1 cellular context compared by ENCODE assay signal in the genomic region with DNA sequence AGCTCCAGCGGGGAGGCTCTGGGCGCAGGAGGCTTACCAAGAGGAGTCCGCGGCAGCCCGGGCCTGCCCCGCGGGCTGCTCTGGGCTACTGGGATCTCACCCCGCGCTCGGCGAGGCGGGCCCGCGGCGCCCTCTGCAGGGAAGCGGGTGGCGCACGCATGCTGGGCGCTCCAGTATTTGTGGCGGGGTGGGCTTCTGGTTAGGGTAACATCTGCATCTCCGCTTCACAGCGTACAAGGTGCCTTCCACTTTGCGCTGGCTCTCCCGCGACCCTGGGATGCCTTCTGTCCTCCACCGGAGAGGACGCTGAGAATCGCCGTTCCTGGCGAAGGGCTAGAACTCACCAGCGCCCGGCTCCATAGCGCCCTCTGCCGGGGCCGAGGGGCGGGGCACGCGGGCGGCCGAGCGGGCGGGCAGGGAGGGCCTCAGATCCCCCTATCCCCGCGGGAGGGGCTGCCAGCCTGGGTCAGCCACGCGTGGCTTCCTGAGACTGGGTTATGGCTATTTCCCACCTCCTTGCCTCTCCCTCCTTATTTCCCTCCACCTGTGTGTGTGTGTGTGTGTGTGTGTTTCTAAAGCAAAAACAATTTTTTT.
A peak's percentile ranks its signal among the peaks of the same experiment; 100 is the strongest.
TF ChIP-seq lines count a peak whose summit lies in the region.

No MANE protein-coding gene starts in this region.

TF ChIP-seq in K562, 482 proteins besides CTCF, POLR2A, EP300 and RAD21 (continued from another document and continues in another):
- TF ChIP-seq, protein P1, sequence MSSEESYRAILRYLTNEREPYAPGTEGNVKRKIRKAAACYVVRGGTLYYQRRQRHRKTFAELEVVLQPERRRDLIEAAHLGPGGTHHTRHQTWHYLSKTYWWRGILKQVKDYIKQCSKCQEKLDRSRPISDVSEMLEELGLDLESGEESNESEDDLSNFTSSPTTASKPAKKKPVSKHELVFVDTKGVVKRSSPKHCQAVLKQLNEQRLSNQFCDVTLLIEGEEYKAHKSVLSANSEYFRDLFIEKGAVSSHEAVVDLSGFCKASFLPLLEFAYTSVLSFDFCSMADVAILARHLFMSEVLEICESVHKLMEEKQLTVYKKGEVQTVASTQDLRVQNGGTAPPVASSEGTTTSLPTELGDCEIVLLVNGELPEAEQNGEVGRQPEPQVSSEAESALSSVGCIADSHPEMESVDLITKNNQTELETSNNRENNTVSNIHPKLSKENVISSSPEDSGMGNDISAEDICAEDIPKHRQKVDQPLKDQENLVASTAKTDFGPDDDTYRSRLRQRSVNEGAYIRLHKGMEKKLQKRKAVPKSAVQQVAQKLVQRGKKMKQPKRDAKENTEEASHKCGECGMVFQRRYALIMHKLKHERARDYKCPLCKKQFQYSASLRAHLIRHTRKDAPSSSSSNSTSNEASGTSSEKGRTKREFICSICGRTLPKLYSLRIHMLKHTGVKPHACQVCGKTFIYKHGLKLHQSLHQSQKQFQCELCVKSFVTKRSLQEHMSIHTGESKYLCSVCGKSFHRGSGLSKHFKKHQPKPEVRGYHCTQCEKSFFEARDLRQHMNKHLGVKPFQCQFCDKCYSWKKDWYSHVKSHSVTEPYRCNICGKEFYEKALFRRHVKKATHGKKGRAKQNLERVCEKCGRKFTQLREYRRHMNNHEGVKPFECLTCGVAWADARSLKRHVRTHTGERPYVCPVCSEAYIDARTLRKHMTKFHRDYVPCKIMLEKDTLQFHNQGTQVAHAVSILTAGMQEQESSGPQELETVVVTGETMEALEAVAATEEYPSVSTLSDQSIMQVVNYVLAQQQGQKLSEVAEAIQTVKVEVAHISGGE (CRISPR knock-in tag; IDR thresholded peaks at IDR 0.05) = no peak
- TF ChIP-seq, protein P2, sequence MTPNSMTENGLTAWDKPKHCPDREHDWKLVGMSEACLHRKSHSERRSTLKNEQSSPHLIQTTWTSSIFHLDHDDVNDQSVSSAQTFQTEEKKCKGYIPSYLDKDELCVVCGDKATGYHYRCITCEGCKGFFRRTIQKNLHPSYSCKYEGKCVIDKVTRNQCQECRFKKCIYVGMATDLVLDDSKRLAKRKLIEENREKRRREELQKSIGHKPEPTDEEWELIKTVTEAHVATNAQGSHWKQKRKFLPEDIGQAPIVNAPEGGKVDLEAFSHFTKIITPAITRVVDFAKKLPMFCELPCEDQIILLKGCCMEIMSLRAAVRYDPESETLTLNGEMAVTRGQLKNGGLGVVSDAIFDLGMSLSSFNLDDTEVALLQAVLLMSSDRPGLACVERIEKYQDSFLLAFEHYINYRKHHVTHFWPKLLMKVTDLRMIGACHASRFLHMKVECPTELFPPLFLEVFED (CRISPR knock-in tag; conservative IDR thresholded peaks at IDR 0.05) = no peak
- peak; percentile 85 for TF ChIP-seq RBFOX2 (IDR thresholded peaks at IDR 0.05; ENCODE audit: low read depth, low read length)
- TF ChIP-seq CREB1 (IDR thresholded peaks at IDR 0.05) = no peak; the same call in 1 of the 2 replicates
- peak; percentile 25; the same call in 1 of the 2 replicates for TF ChIP-seq CREB1 (CRISPR knock-in tag; IDR thresholded peaks at IDR 0.05)
- TF ChIP-seq, protein P3, sequence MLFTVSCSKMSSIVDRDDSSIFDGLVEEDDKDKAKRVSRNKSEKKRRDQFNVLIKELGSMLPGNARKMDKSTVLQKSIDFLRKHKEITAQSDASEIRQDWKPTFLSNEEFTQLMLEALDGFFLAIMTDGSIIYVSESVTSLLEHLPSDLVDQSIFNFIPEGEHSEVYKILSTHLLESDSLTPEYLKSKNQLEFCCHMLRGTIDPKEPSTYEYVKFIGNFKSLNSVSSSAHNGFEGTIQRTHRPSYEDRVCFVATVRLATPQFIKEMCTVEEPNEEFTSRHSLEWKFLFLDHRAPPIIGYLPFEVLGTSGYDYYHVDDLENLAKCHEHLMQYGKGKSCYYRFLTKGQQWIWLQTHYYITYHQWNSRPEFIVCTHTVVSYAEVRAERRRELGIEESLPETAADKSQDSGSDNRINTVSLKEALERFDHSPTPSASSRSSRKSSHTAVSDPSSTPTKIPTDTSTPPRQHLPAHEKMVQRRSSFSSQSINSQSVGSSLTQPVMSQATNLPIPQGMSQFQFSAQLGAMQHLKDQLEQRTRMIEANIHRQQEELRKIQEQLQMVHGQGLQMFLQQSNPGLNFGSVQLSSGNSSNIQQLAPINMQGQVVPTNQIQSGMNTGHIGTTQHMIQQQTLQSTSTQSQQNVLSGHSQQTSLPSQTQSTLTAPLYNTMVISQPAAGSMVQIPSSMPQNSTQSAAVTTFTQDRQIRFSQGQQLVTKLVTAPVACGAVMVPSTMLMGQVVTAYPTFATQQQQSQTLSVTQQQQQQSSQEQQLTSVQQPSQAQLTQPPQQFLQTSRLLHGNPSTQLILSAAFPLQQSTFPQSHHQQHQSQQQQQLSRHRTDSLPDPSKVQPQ (CRISPR knock-in tag; IDR thresholded peaks at IDR 0.05; ENCODE audit: borderline replicate concordance) = no peak
- TF ChIP-seq SMC3 (conservative IDR thresholded peaks at IDR 0.05; ENCODE audit: insufficient read depth, low read depth, low read length) = peak; percentile 50; the same call in 1 of the 2 replicates
- TF ChIP-seq PHB2 (IDR thresholded peaks at IDR 0.05; ENCODE audit: low read depth) = no peak
- TF ChIP-seq, protein P4, sequence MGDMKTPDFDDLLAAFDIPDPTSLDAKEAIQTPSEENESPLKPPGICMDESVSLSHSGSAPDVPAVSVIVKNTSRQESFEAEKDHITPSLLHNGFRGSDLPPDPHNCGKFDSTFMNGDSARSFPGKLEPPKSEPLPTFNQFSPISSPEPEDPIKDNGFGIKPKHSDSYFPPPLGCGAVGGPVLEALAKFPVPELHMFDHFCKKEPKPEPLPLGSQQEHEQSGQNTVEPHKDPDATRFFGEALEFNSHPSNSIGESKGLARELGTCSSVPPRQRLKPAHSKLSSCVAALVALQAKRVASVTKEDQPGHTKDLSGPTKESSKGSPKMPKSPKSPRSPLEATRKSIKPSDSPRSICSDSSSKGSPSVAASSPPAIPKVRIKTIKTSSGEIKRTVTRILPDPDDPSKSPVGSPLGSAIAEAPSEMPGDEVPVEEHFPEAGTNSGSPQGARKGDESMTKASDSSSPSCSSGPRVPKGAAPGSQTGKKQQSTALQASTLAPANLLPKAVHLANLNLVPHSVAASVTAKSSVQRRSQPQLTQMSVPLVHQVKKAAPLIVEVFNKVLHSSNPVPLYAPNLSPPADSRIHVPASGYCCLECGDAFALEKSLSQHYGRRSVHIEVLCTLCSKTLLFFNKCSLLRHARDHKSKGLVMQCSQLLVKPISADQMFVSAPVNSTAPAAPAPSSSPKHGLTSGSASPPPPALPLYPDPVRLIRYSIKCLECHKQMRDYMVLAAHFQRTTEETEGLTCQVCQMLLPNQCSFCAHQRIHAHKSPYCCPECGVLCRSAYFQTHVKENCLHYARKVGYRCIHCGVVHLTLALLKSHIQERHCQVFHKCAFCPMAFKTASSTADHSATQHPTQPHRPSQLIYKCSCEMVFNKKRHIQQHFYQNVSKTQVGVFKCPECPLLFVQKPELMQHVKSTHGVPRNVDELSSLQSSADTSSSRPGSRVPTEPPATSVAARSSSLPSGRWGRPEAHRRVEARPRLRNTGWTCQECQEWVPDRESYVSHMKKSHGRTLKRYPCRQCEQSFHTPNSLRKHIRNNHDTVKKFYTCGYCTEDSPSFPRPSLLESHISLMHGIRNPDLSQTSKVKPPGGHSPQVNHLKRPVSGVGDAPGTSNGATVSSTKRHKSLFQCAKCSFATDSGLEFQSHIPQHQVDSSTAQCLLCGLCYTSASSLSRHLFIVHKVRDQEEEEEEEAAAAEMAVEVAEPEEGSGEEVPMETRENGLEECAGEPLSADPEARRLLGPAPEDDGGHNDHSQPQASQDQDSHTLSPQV (IDR thresholded peaks at IDR 0.05) = 0 out of 2 replicates have a peak, but pooled peaks have one; percentile 71
- TF ChIP-seq CREM (IDR thresholded peaks at IDR 0.05; ENCODE audit: low read depth) = 0 out of 2 replicates have a peak, but pooled peaks have one; percentile 28
- TF ChIP-seq JUN (IDR thresholded peaks at IDR 0.05; ENCODE audit: borderline replicate concordance, low read depth, low read length) = no peak
- TF ChIP-seq JUN (CRISPR knock-in tag; IDR thresholded peaks at IDR 0.05; ENCODE audit: borderline replicate concordance) = no peak; the same call in 1 of the 2 replicates
- 0 out of 2 replicates have a peak, but pooled peaks have one; percentile 64 for TF ChIP-seq ZNF282 (CRISPR knock-in tag; IDR thresholded peaks at IDR 0.05)
- TF ChIP-seq, protein P5, sequence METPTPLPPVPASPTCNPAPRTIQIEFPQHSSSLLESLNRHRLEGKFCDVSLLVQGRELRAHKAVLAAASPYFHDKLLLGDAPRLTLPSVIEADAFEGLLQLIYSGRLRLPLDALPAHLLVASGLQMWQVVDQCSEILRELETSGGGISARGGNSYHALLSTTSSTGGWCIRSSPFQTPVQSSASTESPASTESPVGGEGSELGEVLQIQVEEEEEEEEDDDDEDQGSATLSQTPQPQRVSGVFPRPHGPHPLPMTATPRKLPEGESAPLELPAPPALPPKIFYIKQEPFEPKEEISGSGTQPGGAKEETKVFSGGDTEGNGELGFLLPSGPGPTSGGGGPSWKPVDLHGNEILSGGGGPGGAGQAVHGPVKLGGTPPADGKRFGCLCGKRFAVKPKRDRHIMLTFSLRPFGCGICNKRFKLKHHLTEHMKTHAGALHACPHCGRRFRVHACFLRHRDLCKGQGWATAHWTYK (CRISPR knock-in tag; IDR thresholded peaks at IDR 0.05) = no peak
- no peak for TF ChIP-seq IFI16 (CRISPR knock-in tag; IDR thresholded peaks at IDR 0.05)
- peak; percentile 65; the same call in 1 of the 2 replicates for TF ChIP-seq TOE1 (IDR thresholded peaks at IDR 0.05; ENCODE audit: borderline replicate concordance)
- peak; percentile 76; the same call in 1 of the 2 replicates for TF ChIP-seq TOE1 (CRISPR knock-in tag; IDR thresholded peaks at IDR 0.05; ENCODE audit: borderline replicate concordance, low read depth)
- no peak for TF ChIP-seq KLF6 (CRISPR knock-in tag; IDR thresholded peaks at IDR 0.05; ENCODE audit: borderline replicate concordance)
- no peak for TF ChIP-seq ETV6 (IDR thresholded peaks at IDR 0.05; ENCODE audit: borderline replicate concordance in 1 of 2, low read depth in 2 of 2, low read length in 1 of 2)
- TF ChIP-seq ETV6 (CRISPR knock-in tag; IDR thresholded peaks at IDR 0.05; ENCODE audit: borderline replicate concordance) = no peak
- TF ChIP-seq, protein P6, sequence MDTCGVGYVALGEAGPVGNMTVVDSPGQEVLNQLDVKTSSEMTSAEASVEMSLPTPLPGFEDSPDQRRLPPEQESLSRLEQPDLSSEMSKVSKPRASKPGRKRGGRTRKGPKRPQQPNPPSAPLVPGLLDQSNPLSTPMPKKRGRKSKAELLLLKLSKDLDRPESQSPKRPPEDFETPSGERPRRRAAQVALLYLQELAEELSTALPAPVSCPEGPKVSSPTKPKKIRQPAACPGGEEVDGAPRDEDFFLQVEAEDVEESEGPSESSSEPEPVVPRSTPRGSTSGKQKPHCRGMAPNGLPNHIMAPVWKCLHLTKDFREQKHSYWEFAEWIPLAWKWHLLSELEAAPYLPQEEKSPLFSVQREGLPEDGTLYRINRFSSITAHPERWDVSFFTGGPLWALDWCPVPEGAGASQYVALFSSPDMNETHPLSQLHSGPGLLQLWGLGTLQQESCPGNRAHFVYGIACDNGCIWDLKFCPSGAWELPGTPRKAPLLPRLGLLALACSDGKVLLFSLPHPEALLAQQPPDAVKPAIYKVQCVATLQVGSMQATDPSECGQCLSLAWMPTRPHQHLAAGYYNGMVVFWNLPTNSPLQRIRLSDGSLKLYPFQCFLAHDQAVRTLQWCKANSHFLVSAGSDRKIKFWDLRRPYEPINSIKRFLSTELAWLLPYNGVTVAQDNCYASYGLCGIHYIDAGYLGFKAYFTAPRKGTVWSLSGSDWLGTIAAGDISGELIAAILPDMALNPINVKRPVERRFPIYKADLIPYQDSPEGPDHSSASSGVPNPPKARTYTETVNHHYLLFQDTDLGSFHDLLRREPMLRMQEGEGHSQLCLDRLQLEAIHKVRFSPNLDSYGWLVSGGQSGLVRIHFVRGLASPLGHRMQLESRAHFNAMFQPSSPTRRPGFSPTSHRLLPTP (IDR thresholded peaks at IDR 0.05; ENCODE audit: borderline replicate concordance, extremely low read depth, insufficient read length) = no peak
- TF ChIP-seq MCM3 (IDR thresholded peaks at IDR 0.05) = no peak
- no peak for TF ChIP-seq HDAC6 (IDR thresholded peaks at IDR 0.05; ENCODE audit: low read depth, low read length)
- no peak for TF ChIP-seq SRSF7 (optimal IDR thresholded peaks at IDR 0.05; ENCODE audit: low read depth, low read length)
- TF ChIP-seq, protein P7, sequence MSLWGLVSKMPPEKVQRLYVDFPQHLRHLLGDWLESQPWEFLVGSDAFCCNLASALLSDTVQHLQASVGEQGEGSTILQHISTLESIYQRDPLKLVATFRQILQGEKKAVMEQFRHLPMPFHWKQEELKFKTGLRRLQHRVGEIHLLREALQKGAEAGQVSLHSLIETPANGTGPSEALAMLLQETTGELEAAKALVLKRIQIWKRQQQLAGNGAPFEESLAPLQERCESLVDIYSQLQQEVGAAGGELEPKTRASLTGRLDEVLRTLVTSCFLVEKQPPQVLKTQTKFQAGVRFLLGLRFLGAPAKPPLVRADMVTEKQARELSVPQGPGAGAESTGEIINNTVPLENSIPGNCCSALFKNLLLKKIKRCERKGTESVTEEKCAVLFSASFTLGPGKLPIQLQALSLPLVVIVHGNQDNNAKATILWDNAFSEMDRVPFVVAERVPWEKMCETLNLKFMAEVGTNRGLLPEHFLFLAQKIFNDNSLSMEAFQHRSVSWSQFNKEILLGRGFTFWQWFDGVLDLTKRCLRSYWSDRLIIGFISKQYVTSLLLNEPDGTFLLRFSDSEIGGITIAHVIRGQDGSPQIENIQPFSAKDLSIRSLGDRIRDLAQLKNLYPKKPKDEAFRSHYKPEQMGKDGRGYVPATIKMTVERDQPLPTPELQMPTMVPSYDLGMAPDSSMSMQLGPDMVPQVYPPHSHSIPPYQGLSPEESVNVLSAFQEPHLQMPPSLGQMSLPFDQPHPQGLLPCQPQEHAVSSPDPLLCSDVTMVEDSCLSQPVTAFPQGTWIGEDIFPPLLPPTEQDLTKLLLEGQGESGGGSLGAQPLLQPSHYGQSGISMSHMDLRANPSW (CRISPR knock-in tag; IDR thresholded peaks at IDR 0.05) = no peak
- TF ChIP-seq, protein P8, sequence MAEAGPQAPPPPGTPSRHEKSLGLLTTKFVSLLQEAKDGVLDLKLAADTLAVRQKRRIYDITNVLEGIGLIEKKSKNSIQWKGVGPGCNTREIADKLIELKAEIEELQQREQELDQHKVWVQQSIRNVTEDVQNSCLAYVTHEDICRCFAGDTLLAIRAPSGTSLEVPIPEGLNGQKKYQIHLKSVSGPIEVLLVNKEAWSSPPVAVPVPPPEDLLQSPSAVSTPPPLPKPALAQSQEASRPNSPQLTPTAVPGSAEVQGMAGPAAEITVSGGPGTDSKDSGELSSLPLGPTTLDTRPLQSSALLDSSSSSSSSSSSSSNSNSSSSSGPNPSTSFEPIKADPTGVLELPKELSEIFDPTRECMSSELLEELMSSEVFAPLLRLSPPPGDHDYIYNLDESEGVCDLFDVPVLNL (CRISPR knock-in tag; IDR thresholded peaks at IDR 0.05; ENCODE audit: low read depth) = no peak
- peak; percentile 69 for TF ChIP-seq RBBP5 (IDR thresholded peaks at IDR 0.05; ENCODE audit: borderline replicate concordance, insufficient read depth, low read length, poor library complexity, severe bottlenecking)
- TF ChIP-seq, protein P9, sequence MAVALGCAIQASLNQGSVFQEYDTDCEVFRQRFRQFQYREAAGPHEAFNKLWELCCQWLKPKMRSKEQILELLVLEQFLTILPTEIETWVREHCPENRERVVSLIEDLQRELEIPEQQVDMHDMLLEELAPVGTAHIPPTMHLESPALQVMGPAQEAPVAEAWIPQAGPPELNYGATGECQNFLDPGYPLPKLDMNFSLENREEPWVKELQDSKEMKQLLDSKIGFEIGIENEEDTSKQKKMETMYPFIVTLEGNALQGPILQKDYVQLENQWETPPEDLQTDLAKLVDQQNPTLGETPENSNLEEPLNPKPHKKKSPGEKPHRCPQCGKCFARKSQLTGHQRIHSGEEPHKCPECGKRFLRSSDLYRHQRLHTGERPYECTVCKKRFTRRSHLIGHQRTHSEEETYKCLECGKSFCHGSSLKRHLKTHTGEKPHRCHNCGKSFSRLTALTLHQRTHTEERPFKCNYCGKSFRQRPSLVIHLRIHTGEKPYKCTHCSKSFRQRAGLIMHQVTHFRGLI (CRISPR knock-in tag; IDR thresholded peaks at IDR 0.05) = no peak
- TF ChIP-seq SETDB1 (IDR thresholded peaks at IDR 0.05; ENCODE audit: low read length) = no peak
- peak; percentile 92 for TF ChIP-seq CTBP1 (IDR thresholded peaks at IDR 0.05; ENCODE audit: borderline replicate concordance)
- no peak for TF ChIP-seq ZNF174 (CRISPR knock-in tag; IDR thresholded peaks at IDR 0.05)
